In genomic region chrX:44914532-44915198, GRCh38 we compare ENCODE assay signal across 11 cellular contexts. TPM values are rescaled to one million over a fixed set of nuclear protein-coding genes. Genes with fewer than 3 reads are reported as not detected.
DNase-seq lines count a peak whose midpoint lies in the region; ATAC-seq, FAIRE-seq and TF ChIP-seq lines count a peak whose summit lies in the region.
"Had no signal": no experiment of that assay in that cellular context is flagged by ENCODE, and none has a peak within 500 bp of the region (broad histone marks: within the 10 kb centered on the region; RNA-seq: fewer than 3 reads in every experiment).

No MANE protein-coding gene starts in this region.

- peaks cover 2% of the 10 kb centered on the region for H3K36me3 Mint-ChIP-seq in activated CD4-positive, alpha-beta T cell treated with anti-CD3 and anti-CD28 coated beads for 36 hours (ENCODE audit: low read depth)

- 0% methylated on average over 2 of the region's 2 CpGs for WGBS in K562 (ENCODE audit: insufficient coverage, low coverage, missing lambda C conversion rate)

- H4K20me1 ChIP-seq in K562 (replicated peaks; ENCODE audit: control insufficient read depth, insufficient read depth, low read length), result 0 out of 2 replicates have a peak, but pooled peaks cover 3% of the 10 kb centered on the region

- CTCF ChIA-PET in activated CD4-positive, alpha-beta T cell treated with anti-CD3 and anti-CD28 coated beads for 36 hours (lab: Charles Lee), result interaction anchor here (1.0 kb wide), 1 partner anchor 40 kb away, joined by 3 read pairs; no protein-coding TSS in a partner anchor
- CTCF ChIA-PET in K562 (lab: Yijun Ruan, JAX; ENCODE audit: low intra/inter-chr PET ratio), result no interaction called here

- H3K36me3 ChIP-seq in K562 (ENCODE audit: control insufficient read depth, insufficient read depth, low read length), result peaks cover 6% of the 10 kb centered on the region; the same call in 2 of the 3 replicates
- H3K36me3 ChIP-seq in skeletal muscle satellite cell (ENCODE audit: insufficient read depth, low read length), result no peaks in the 10 kb centered on the region

- TF ChIP-seq CTCF in K562 (IDR thresholded peaks at IDR 0.05 in 2 of 3, conservative IDR thresholded peaks at IDR 0.05 in 1 of 3; ENCODE audit: insufficient read depth in 2 of 3, low read depth in 1 of 3, low read length in 3 of 3), result no peak

- no peak overlapping the region for H3K4me3 Mint-ChIP-seq in activated CD4-positive, alpha-beta T cell treated with anti-CD3 and anti-CD28 coated beads for 36 hours

- TF ChIP-seq RAD21 in K562 (CRISPR knock-in tag; conservative IDR thresholded peaks at IDR 0.05 in 1 of 2, IDR thresholded peaks at IDR 0.05 in 1 of 2), result no peak

- no peak overlapping the region for H2AFZ ChIP-seq in K562 (ENCODE audit: low read depth, low read length)

- H3K9ac ChIP-seq in K562 (ENCODE audit: insufficient read depth in 1 of 2, low read depth in 2 of 2, low read length in 2 of 2) (peak overlapping the region in 1 of 2 experiments; percentile 45; a peak in 2 of 4 replicates), skeletal muscle satellite cell (ENCODE audit: low read depth, low read length) (no peak overlapping the region)

- H3K4me1 ChIP-seq in K562 (replicated peaks in 1 of 2; ENCODE audit: control insufficient read depth in 2 of 2, insufficient read depth in 2 of 2, low read length in 2 of 2), result peaks cover 22 to 23% of the 10 kb centered on the region in 2 experiments; a peak in 4 of 5 replicates
- peaks cover 13% of the 10 kb centered on the region for H3K4me1 ChIP-seq in skeletal muscle satellite cell (ENCODE audit: control insufficient read depth, insufficient read depth, low read length)

- no peaks in the 10 kb centered on the region for H3K27me3 ChIP-seq in K562 (ENCODE audit: control insufficient read depth in 2 of 2, insufficient read depth in 2 of 2, low read length in 2 of 2)
- no peaks in the 10 kb centered on the region for H3K27me3 ChIP-seq in skeletal muscle satellite cell (ENCODE audit: control insufficient read depth, insufficient read depth, low read length)

- H3K9me3 ChIP-seq in K562 (replicated peaks; ENCODE audit: control insufficient read depth, insufficient read depth, low read depth, low read length) (no peaks in the 10 kb centered on the region), skeletal muscle satellite cell (replicated peaks; ENCODE audit: low read length) (no peaks in the 10 kb centered on the region)

- H3K9me3 Mint-ChIP-seq in activated CD4-positive, alpha-beta T cell treated with anti-CD3 and anti-CD28 coated beads for 36 hours (ENCODE audit: low read depth), result peaks cover 2% of the 10 kb centered on the region

- DNase-seq in activated CD4-positive, alpha-beta T cell treated with anti-CD3 and anti-CD28 coated beads for 36 hours, result no peak
- DNase-seq in activated CD4-positive, alpha-beta T cell treated with anti-CD3 and anti-CD28 coated beads for 48 hours, result no peak
- DNase-seq in K562 (ENCODE audit: extremely low read depth in 1 of 4, low spot score in 3 of 4) (no peak), pons (ENCODE audit: low spot score) (no peak), DMS114 treated with DMSO at 0.1 percent for 48 hours (lab: John Stamatoyannopoulos, UW; ENCODE audit: unreplicated experiment) (no peak), mesenteric fat pad (ENCODE audit: low spot score) (no peak)

- peaks cover 89% of the 10 kb centered on the region for H3K79me2 ChIP-seq in K562 (ENCODE audit: control insufficient read depth, insufficient read depth, low read length)

- peak overlapping the region; percentile 76 for H3K27ac ChIP-seq in K562 (ENCODE audit: extremely low read depth, low read depth, low read length)

- FAIRE-seq in K562 (lab: Jason Lieb, UNC), result peak; percentile 56
- FAIRE-seq: A204.1, H1, islet of Langerhans had no signal

- no peak for TF ChIP-seq EP300 in K562 (IDR thresholded peaks at IDR 0.05; ENCODE audit: low read length)

- ATAC-seq in activated CD4-positive, alpha-beta T cell treated with anti-CD3 and anti-CD28 coated beads for 36 hours, result peak; percentile 51
- peak; percentile 94 for ATAC-seq in HG02981 (IDR thresholded peaks at IDR 0.05; ENCODE audit: unreplicated experiment)
- ATAC-seq in K562, result peak; percentile 42

- H3K27me3 Mint-ChIP-seq in activated CD4-positive, alpha-beta T cell treated with anti-CD3 and anti-CD28 coated beads for 36 hours, result no peaks in the 10 kb centered on the region

- H3K4me3 ChIP-seq in K562 (no peak overlapping the region), skeletal muscle satellite cell (ENCODE audit: low read length) (no peak overlapping the region)

- H3K9me1 ChIP-seq in K562 (ENCODE audit: control insufficient read depth, insufficient read depth, low read length), result no peaks in the 10 kb centered on the region

- peak overlapping the region; percentile 56 for H3K27ac Mint-ChIP-seq in activated CD4-positive, alpha-beta T cell treated with anti-CD3 and anti-CD28 coated beads for 36 hours

- in situ Hi-C loops in K562 (cut with MboI), result no loop called here

- no peak for TF ChIP-seq POLR2A in K562 (conservative IDR thresholded peaks at IDR 0.05)

- peaks cover 41% of the 10 kb centered on the region for H3K4me1 Mint-ChIP-seq in activated CD4-positive, alpha-beta T cell treated with anti-CD3 and anti-CD28 coated beads for 36 hours

- peak overlapping the region; percentile 70 for H3K4me2 ChIP-seq in K562 (ENCODE audit: insufficient read depth, low read length)
- peak overlapping the region; percentile 59 for H3K4me2 ChIP-seq in skeletal muscle satellite cell (ENCODE audit: low read length)

- intact Hi-C loops in activated CD4-positive, alpha-beta T cell treated with anti-CD3 and anti-CD28 coated beads for 36 hours (cut with DNase I, micrococcal nuclease), result no loop called here
- intact Hi-C loops in K562 (cut with micrococcal nuclease), result loop anchor here (2.0 to 10.0 kb wide), 2 partner anchors 42 to 150 kb away; partner anchors contain the start of gene KDM6A

- BruUV-seq in K562 (replicated peaks; lab: Mats Ljungman, UMichigan), result no TSS peak

- POLR2A ChIA-PET in activated CD4-positive, alpha-beta T cell treated with anti-CD3 and anti-CD28 coated beads for 36 hours (lab: Charles Lee), result interaction anchor here (0.7 kb wide), 1 partner anchor 28 kb away, joined by 3 read pairs; no protein-coding TSS in a partner anchor
- POLR2A ChIA-PET in K562 (lab: Yijun Ruan, JAX), result interaction anchor here (0.8 to 1.2 kb wide), 4 partner anchors 10 to 40 kb away, joined by 3 to 5 read pairs (median 4); no protein-coding TSS in a partner anchor

TF ChIP-seq in K562, 482 proteins besides CTCF, POLR2A, EP300 and RAD21 (continues in another document):
- no peak for TF ChIP-seq NKRF (IDR thresholded peaks at IDR 0.05; ENCODE audit: borderline replicate concordance)
- no peak for TF ChIP-seq ARID2 (IDR thresholded peaks at IDR 0.05)
- TF ChIP-seq HLTF (IDR thresholded peaks at IDR 0.05), result no peak
- no peak for TF ChIP-seq SP2 (IDR thresholded peaks at IDR 0.05; ENCODE audit: extremely low read depth, low read depth, low read length, poor library complexity, severe bottlenecking)
- TF ChIP-seq ZBTB7A (IDR thresholded peaks at IDR 0.05; ENCODE audit: borderline replicate concordance, control insufficient read depth, low read depth, low read length), result no peak
- no peak for TF ChIP-seq TSC22D4 (tag; IDR thresholded peaks at IDR 0.05)
- no peak for TF ChIP-seq MAZ (CRISPR knock-in tag; conservative IDR thresholded peaks at IDR 0.05 in 1 of 2, IDR thresholded peaks at IDR 0.05 in 1 of 2)
- TF ChIP-seq RFX7 (CRISPR knock-in tag; IDR thresholded peaks at IDR 0.05), result no peak
- TF ChIP-seq ESRRB (CRISPR knock-in tag; IDR thresholded peaks at IDR 0.05; ENCODE audit: borderline replicate concordance), result no peak
- no peak for TF ChIP-seq SIN3B (IDR thresholded peaks at IDR 0.05; ENCODE audit: low read depth)
- TF ChIP-seq ZNF3 (CRISPR knock-in tag; IDR thresholded peaks at IDR 0.05), result no peak

RNA-seq across cellular contexts. Expression of gene KDM6A, which starts 41.7 kb away (rescaled TPM):
- total RNA-seq in activated CD4-positive, alpha-beta T cell treated with anti-CD3 and anti-CD28 coated beads for 36 hours, result 10 to 100 TPM; 18.9 to 24.2 TPM
- total RNA-seq in K562 (2011; cell fraction: chromatin; rRNA removed; ENCODE audit: low replicate concordance), result 67.4 and 167 TPM in 2 replicates
- total RNA-seq in K562 (2011; cell fraction: nucleolus; rRNA removed), result 29.5 and 35.7 TPM in 2 replicates
- 52.1 and 74.0 TPM in 2 replicates for total RNA-seq in K562 (2011; cell fraction: nucleoplasm; rRNA removed)
- total RNA-seq in K562 (2014; rRNA removed), result 14.6 and 18.8 TPM in 2 replicates
- 26.9 and 28.3 TPM in 2 replicates for total RNA-seq in K562 (2014; rRNA removed; fragmentation: Illumina TruSeq; extraction: Trizol)
- total RNA-seq in K562 (2015; rRNA removed; fragmentation: Illumina TruSeq; extraction: Trizol), result 21.7 and 22.9 TPM in 2 replicates
- total RNA-seq in K562 (2021), result 21.0 and 27.5 TPM in 2 replicates
- 34.3 and 38.0 TPM in 2 replicates for polyA plus RNA-seq in K562 (2011; rRNA removed)
- polyA plus RNA-seq in K562 (2011; cell fraction: cytosol; rRNA removed), result 17.2 and 18.4 TPM in 2 replicates
- polyA plus RNA-seq in K562 (2011; cell fraction: nucleus; rRNA removed), result 53.5 and 79.2 TPM in 2 replicates
- 14.1 and 18.4 TPM in 2 replicates for polyA plus RNA-seq in K562 (2012)
- 25.3 and 25.5 TPM in 2 replicates for polyA plus RNA-seq in K562 (2014; fragmentation: Illumina TruSeq; extraction: Trizol)
- polyA plus RNA-seq in K562 (2014; fragmentation: Nextera tagmentation; extraction: Ambion mirVana), result 1 to 10 TPM; 8.4 to 8.9 TPM
- polyA plus RNA-seq in K562 (2014; rRNA removed), result 16.2 and 23.4 TPM in 2 replicates
- polyA minus RNA-seq in K562 (2011; rRNA and poly(A)+ RNA removed), result 67.2 and 73.7 TPM in 2 replicates
- 24.0 and 30.0 TPM in 2 replicates for polyA minus RNA-seq in K562 (2011; cell fraction: cytosol; rRNA and poly(A)+ RNA removed)
- polyA minus RNA-seq in K562 (2011; cell fraction: nucleus; rRNA and poly(A)+ RNA removed), result 39.2 and 66.4 TPM in 2 replicates
- 11.8 and 17.2 TPM in 2 replicates for total RNA-seq in skeletal muscle satellite cell (2012; rRNA removed)
- 28.4 TPM for total RNA-seq in mesenteric fat pad

Comparison
In these comparisons a context has a peak if more than half of its experiments do, and no peak if none do; other contexts are left out.
1. ATAC-seq: peak in every context shown above with its lines; median percentile 94 in HG02981; 51 in activated CD4-positive, alpha-beta T cell treated with anti-CD3 and anti-CD28 coated beads for 36 hours; 42 in K562.